ENCODE assay signal across 9 cellular contexts in genomic region chr3:128559486-128560225, GRCh38.
A peak's percentile ranks its signal among the peaks of the same experiment; 100 is the strongest.
DNase-seq lines count a peak whose midpoint lies in the region; ATAC-seq, FAIRE-seq and TF ChIP-seq lines count a peak whose summit lies in the region.
"Had no signal": no experiment of that assay in that cellular context is flagged by ENCODE, and none has a peak within 500 bp of the region (broad histone marks: within the 10 kb centered on the region; RNA-seq: fewer than 3 reads in every experiment).

No MANE protein-coding gene starts in this region.

- WGBS in esophagus squamous epithelium, 2 donors: 32 to 38% methylated on average over 17 of the region's 17 CpGs

- intact Hi-C loops in esophagus squamous epithelium (cut with DNase I): no loop called here

- TF ChIP-seq POLR2A in esophagus squamous epithelium (IDR thresholded peaks at IDR 0.05): no peak

- FAIRE-seq in bronchial epithelial cell (lab: Jason Lieb, UNC): no peak

- H3K27ac ChIP-seq in esophagus squamous epithelium: no peak overlapping the region
- H3K27ac ChIP-seq: parathyroid adenoma had no signal

- H3K9me3 ChIP-seq in esophagus squamous epithelium: no peaks in the 10 kb centered on the region

- H3K27me3 ChIP-seq in bronchial epithelial cell (ENCODE audit: control insufficient read depth, insufficient read depth, low read length) (no peaks in the 10 kb centered on the region), esophagus squamous epithelium (peaks cover 0 to 61% (median 3%) of the 10 kb centered on the region in 4 donors)

- H3K4me3 ChIP-seq in bronchial epithelial cell (ENCODE audit: low read depth, low read length): no peak overlapping the region
- H3K4me3 ChIP-seq in esophagus squamous epithelium: no peak overlapping the region

- peak; percentile 53 for DNase-seq in A172 (ENCODE audit: low spot score)
- peak; percentile 30 for DNase-seq in DMS153 (lab: John Stamatoyannopoulos, UW)
- DNase-seq in NCI-H226: peak; percentile 30
- peak; percentile 56 for DNase-seq in bronchial epithelial cell (ENCODE audit: low read depth)
- DNase-seq in CD1c-positive myeloid dendritic cell (ENCODE audit: extremely low spot score): no peak
- no peak for DNase-seq in NK-92 treated with Interleukin-12 subunit alpha and Interleukin-12 subunit beta, amount 100 ng/mL, for 24 hours (lab: John Stamatoyannopoulos, UW)
- DNase-seq in esophagus squamous epithelium (lab: John Stamatoyannopoulos, UW): no peak

- no peak for TF ChIP-seq CTCF in bronchial epithelial cell (IDR thresholded peaks at IDR 0.05; ENCODE audit: insufficient read depth, low read length, severe bottlenecking)
- no peak for TF ChIP-seq CTCF in esophagus squamous epithelium (IDR thresholded peaks at IDR 0.05)

- peaks cover 0 to 22% (median 5%) of the 10 kb centered on the region in 3 donors for H3K4me1 ChIP-seq in esophagus squamous epithelium
- H3K4me1 ChIP-seq: parathyroid adenoma had no signal

- H3K36me3 ChIP-seq in bronchial epithelial cell (ENCODE audit: control insufficient read depth, insufficient read depth, low read length): no peaks in the 10 kb centered on the region
- H3K36me3 ChIP-seq in esophagus squamous epithelium: no peaks in the 10 kb centered on the region

- no peak for ATAC-seq in HG02571 (IDR thresholded peaks at IDR 0.05; ENCODE audit: unreplicated experiment)

Comparison
In these comparisons a context has a peak if more than half of its experiments do, and no peak if none do; other contexts are left out.
1. DNase-seq: peak in A172 (single experiment), DMS153 (single experiment), NCI-H226 (single experiment) and bronchial epithelial cell (single experiment); none in CD1c-positive myeloid dendritic cell (single experiment), NK-92 treated with Interleukin-12 subunit alpha and Interleukin-12 subunit beta, amount 100 ng/mL, for 24 hours (single experiment) and esophagus squamous epithelium (single experiment).